In the genomic region with DNA sequence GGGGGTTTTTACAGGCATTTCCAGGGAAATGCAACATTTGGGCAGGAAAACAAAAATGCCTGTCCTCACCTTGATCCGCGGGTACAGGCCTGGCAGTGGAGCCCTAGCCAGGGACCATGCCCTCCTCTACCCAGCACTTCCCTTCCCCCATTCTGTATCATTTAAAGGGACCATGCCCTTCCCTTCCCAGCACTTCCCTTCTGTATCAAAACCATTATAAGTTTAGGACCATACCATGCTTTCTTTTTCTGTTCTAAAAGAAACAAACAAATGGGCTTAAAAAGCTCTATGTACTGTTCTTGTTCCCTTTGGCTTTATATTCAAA, we compare ENCODE assay signal across 20 cellular contexts.
"Had no signal": no experiment of that assay in that cellular context is flagged by ENCODE, and none has a peak within 500 bp of the region (broad histone marks: within the 10 kb centered on the region; RNA-seq: fewer than 3 reads in every experiment).

No MANE protein-coding gene starts in this region.

- H3K4me1 ChIP-seq: colonic mucosa, parathyroid adenoma, prostate gland had no signal

- ATAC-seq: left lobe of liver; natural killer cell treated with Interleukin-12 subunit alpha and Interleukin-12 subunit beta and Interleukin-15 and Interleukin-18, amount 100 ng/mL, for 72 hours; stimulated activated naive CD8-positive, alpha-beta T cell treated with anti-CD3 and anti-CD28 coated beads, Interleukin-15, amount 100 ng/mL, for 72 hours had no signal

- H3K9me3 ChIP-seq: colonic mucosa, heart right ventricle, prostate gland, right lobe of liver, spleen, thoracic aorta, transverse colon had no signal

- DNase-seq: colonic mucosa; effector CD8-positive, alpha-beta T cell; islet precursor cell; midbrain; retina; spleen; stimulated activated CD4-positive, alpha-beta T cell treated with anti-CD3 and anti-CD28 coated beads, Interleukin-15, amount 100 ng/mL, for 24 hours; stimulated activated CD4-positive, alpha-beta T cell treated with anti-CD3 and anti-CD28 coated beads, Interleukin-1b, Interleukin-23, amount 100 ng/mL, for 48 hours; stimulated activated CD4-positive, alpha-beta T cell treated with anti-CD3 and anti-CD28 coated beads, Interleukin-4, amount 100 ng/mL, for 24 hours; stimulated activated naive B cell treated with anti-CD40 and anti-IgM and Interleukin-4, amounts not matched to agents 10 μg/mL and 1 μg/mL and 100 μg/mL, for 72 hours; stimulated activated naive CD8-positive, alpha-beta T cell treated with anti-CD3 and anti-CD28 coated beads, Interleukin-15, amount 100 ng/mL, for 72 hours; transverse colon had no signal

- H3K9ac ChIP-seq: parathyroid adenoma had no signal

- FAIRE-seq: frontal cortex had no signal

- H2AFZ ChIP-seq: parathyroid adenoma had no signal

- H3K27me3 ChIP-seq: colonic mucosa, heart right ventricle, right lobe of liver, spleen, transverse colon had no signal

- H3K79me2 ChIP-seq: parathyroid adenoma had no signal

- H3K4me3 ChIP-seq: colonic mucosa, heart right ventricle, prostate gland, right lobe of liver, spleen, transverse colon had no signal

- H3K27ac ChIP-seq: colonic mucosa, heart right ventricle, parathyroid adenoma, prostate gland, right lobe of liver, spleen, thoracic aorta, transverse colon had no signal

- H3K36me3 ChIP-seq: colonic mucosa, heart right ventricle, prostate gland, right lobe of liver, spleen, thoracic aorta, transverse colon had no signal
